ENCODE assay signal across 9 cellular contexts in genomic region chr6:15358579-15359327, GRCh38.
DNase-seq lines count a peak whose midpoint lies in the region; ATAC-seq and TF ChIP-seq lines count a peak whose summit lies in the region.
"Had no signal": no experiment of that assay in that cellular context is flagged by ENCODE, and none has a peak within 500 bp of the region (broad histone marks: within the 10 kb centered on the region; RNA-seq: fewer than 3 reads in every experiment).

No MANE protein-coding gene starts in this region.

- H3K4me3 ChIP-seq in astrocyte of the spinal cord (ENCODE audit: low read depth, low read length) (no peak overlapping the region), gastrocnemius medialis (no peak overlapping the region), body of pancreas (no peak overlapping the region), foreskin fibroblast (ENCODE audit: low read depth in 1 of 2, low read length in 2 of 2) (no peak overlapping the region)

- H3K27ac ChIP-seq in gastrocnemius medialis (peak overlapping the region; percentile 72 to 79 (median 75)), body of pancreas (no peak overlapping the region)

- H3K36me3 ChIP-seq in gastrocnemius medialis (no peaks in the 10 kb centered on the region), body of pancreas (replicated peaks in 1 of 2; ENCODE audit: insufficient read depth in 1 of 2, low read depth in 2 of 2) (no peaks in the 10 kb centered on the region)

- H3K27me3 ChIP-seq in gastrocnemius medialis (no peaks in the 10 kb centered on the region), body of pancreas (no peaks in the 10 kb centered on the region)

- intact Hi-C loops in gastrocnemius medialis (cut with DNase I; ENCODE audit: low total_unique reads) (loop anchor here (5.0 to 10.0 kb wide), 2 partner anchors 74 to 434 kb away; no protein-coding TSS in a partner anchor), body of pancreas (cut with DNase I) (no loop called here)

- in situ Hi-C loops in astrocyte of the spinal cord (cut with HindIII; ENCODE audit: low sequenced_read_pairs): no loop called here
- in situ Hi-C loops in gastrocnemius medialis (cut with MboI; ENCODE audit: low sequenced_read_pairs in 4 of 4): loop anchor here in 1 of 4 donors (25.0 kb wide), 1 partner anchor 96 kb away; no protein-coding TSS in a partner anchor

- DNase-seq in NOMO-1 treated with DMSO at 0.1 percent for 48 hours (lab: John Stamatoyannopoulos, UW; ENCODE audit: unreplicated experiment) (peak; percentile 41), NOMO-1 (lab: John Stamatoyannopoulos, UW; ENCODE audit: unreplicated experiment in 2 of 2) (no peak), HK-2 (ENCODE audit: unreplicated experiment) (peak; percentile 39), astrocyte of the spinal cord (ENCODE audit: low read depth, low spot score) (peak; percentile 63), gastrocnemius medialis (no peak), body of pancreas (no peak), foreskin fibroblast (no peak), SIG-M5 treated with dmso at 0.1 percent for 504 hours (lab: John Stamatoyannopoulos, UW; ENCODE audit: unreplicated experiment) (no peak)
- DNase-seq: NCI-H2029 treated with DMSO at 0.1 percent for 48 hours had no signal

- TF ChIP-seq POLR2A in gastrocnemius medialis (IDR thresholded peaks at IDR 0.05) (no peak), body of pancreas (IDR thresholded peaks at IDR 0.05) (no peak)

- ATAC-seq in gastrocnemius medialis (no peak), body of pancreas (no peak)

- WGBS in body of pancreas, 2 donors: 88 to 90% methylated on average over 9 of the region's 9 CpGs

- H3K4me1 ChIP-seq in gastrocnemius medialis: peaks cover 74 to 79% of the 10 kb centered on the region in 2 donors
- H3K4me1 ChIP-seq in body of pancreas: peaks cover 16% of the 10 kb centered on the region

- no peaks in the 10 kb centered on the region for H3K9me3 ChIP-seq in gastrocnemius medialis
- H3K9me3 ChIP-seq in body of pancreas: no peaks in the 10 kb centered on the region

- TF ChIP-seq CTCF in astrocyte of the spinal cord (IDR thresholded peaks at IDR 0.05; ENCODE audit: low read depth, low read length) (no peak), gastrocnemius medialis (IDR thresholded peaks at IDR 0.05 in 4 of 5, conservative IDR thresholded peaks at IDR 0.05 in 1 of 5) (no peak), body of pancreas (IDR thresholded peaks at IDR 0.05) (no peak), foreskin fibroblast (IDR thresholded peaks at IDR 0.05; ENCODE audit: low read depth, low read length) (no peak)

Comparison
In these comparisons a context has a peak if more than half of its experiments do, and no peak if none do; other contexts are left out.
1. DNase-seq: peak in NOMO-1 treated with DMSO at 0.1 percent for 48 hours (single experiment), HK-2 (single experiment) and astrocyte of the spinal cord (single experiment); none in NOMO-1 (0 of 2), gastrocnemius medialis (0 of 2), body of pancreas (0 of 4), foreskin fibroblast (0 of 2) and SIG-M5 treated with dmso at 0.1 percent for 504 hours (single experiment).
2. H3K27ac ChIP-seq: peak in gastrocnemius medialis (4 of 4); none in body of pancreas (0 of 4).